ENCODE assay signal across 1 cellular context in genomic region chr3:52525666-52526065, GRCh38.
TF ChIP-seq lines count a peak whose summit lies in the region.

No MANE protein-coding gene starts in this region.

TF ChIP-seq in HCT116, 20 proteins besides CTCF, POLR2A, EP300 and RAD21 (continued from another document):
- TF ChIP-seq REST (IDR thresholded peaks at IDR 0.05; ENCODE audit: low read depth) (no peak), EGR1 (IDR thresholded peaks at IDR 0.05; ENCODE audit: low read depth) (no peak), ELF1 (IDR thresholded peaks at IDR 0.05; ENCODE audit: borderline replicate concordance, low read depth) (no peak), SP1 (IDR thresholded peaks at IDR 0.05; ENCODE audit: low read depth) (no peak), POLR2AphosphoS5 (IDR thresholded peaks at IDR 0.05; ENCODE audit: low read depth, low read length) (no peak)
